In genomic region chr7:27141591-27142561, GRCh38 we compare ENCODE assay signal across 1 cellular context.
TF ChIP-seq lines count a peak whose summit lies in the region.

No MANE protein-coding gene starts in this region.

TF ChIP-seq in H1, 55 proteins besides CTCF, POLR2A, EP300 and RAD21:
- no peak for TF ChIP-seq POU5F1 (IDR thresholded peaks at IDR 0.05; ENCODE audit: low read depth, low read length)
- TF ChIP-seq SUZ12 (IDR thresholded peaks at IDR 0.05; ENCODE audit: low read length), result peak; percentile 58
- no peak for TF ChIP-seq SIN3A (conservative IDR thresholded peaks at IDR 0.05 in 1 of 2, IDR thresholded peaks at IDR 0.05 in 1 of 2; ENCODE audit: low read depth in 1 of 2, low read length in 2 of 2)
- no peak for TF ChIP-seq KDM4A (IDR thresholded peaks at IDR 0.05; ENCODE audit: low read depth, low read length, severe bottlenecking)
- TF ChIP-seq ATF2 (IDR thresholded peaks at IDR 0.05; ENCODE audit: low read length), result no peak
- TF ChIP-seq CHD7 (IDR thresholded peaks at IDR 0.05; ENCODE audit: insufficient replicate concordance, low read length), result no peak
- TF ChIP-seq RFX5 (IDR thresholded peaks at IDR 0.05; ENCODE audit: borderline replicate concordance, low read depth, low read length), result no peak
- no peak for TF ChIP-seq FOSL1 (IDR thresholded peaks at IDR 0.05; ENCODE audit: insufficient read depth, low read depth, low read length)
- no peak for TF ChIP-seq JUN (IDR thresholded peaks at IDR 0.05; ENCODE audit: low read depth, low read length)
- TF ChIP-seq RNF2 (IDR thresholded peaks at IDR 0.05; ENCODE audit: borderline replicate concordance, low read depth, low read length, missing control alignments, poor library complexity, severe bottlenecking), result peak; percentile 94
- TF ChIP-seq NANOG (IDR thresholded peaks at IDR 0.05; ENCODE audit: insufficient read depth, low read depth, low read length, poor library complexity, severe bottlenecking), result no peak
- no peak for TF ChIP-seq POLR2AphosphoS5 (IDR thresholded peaks at IDR 0.05; ENCODE audit: low read depth, low read length)
- peak; percentile 88 for TF ChIP-seq EZH2 (IDR thresholded peaks at IDR 0.05; ENCODE audit: low read depth, low read length, severe bottlenecking)
- TF ChIP-seq CHD1 (IDR thresholded peaks at IDR 0.05; ENCODE audit: low read depth, low read length), result no peak
- TF ChIP-seq RXRA (IDR thresholded peaks at IDR 0.05; ENCODE audit: insufficient read depth, low read depth, low read length), result no peak
- TF ChIP-seq ASH2L (IDR thresholded peaks at IDR 0.05; ENCODE audit: low read length), result no peak
- TF ChIP-seq CBX5 (IDR thresholded peaks at IDR 0.05; ENCODE audit: low read depth, low read length), result no peak
